10 cellular contexts compared by ENCODE assay signal in the genomic region with DNA sequence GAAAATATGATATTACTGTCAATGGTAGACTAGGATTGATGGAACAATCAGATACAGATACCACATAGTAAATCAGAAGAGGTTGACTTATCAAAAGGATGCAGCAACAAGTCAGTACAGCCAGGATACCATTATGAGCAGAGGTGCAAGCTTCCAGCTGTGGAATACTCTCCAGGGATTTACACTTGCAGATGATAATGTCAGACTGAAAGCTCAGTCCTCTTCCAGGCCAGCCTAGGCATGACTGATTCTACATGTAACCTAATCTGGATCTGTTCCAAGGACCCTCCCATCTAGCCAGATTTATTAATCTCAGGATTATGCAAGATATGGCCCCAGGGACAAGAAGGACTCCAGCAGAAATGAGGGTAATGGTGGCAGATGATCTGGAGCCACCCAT. TPM values are rescaled to one million over a fixed set of nuclear protein-coding genes. Genes with fewer than 3 reads are reported as not detected.
DNase-seq lines count a peak whose midpoint lies in the region; ATAC-seq and TF ChIP-seq lines count a peak whose summit lies in the region.
"Had no signal": no experiment of that assay in that cellular context is flagged by ENCODE, and none has a peak within 500 bp of the region (broad histone marks: within the 10 kb centered on the region; RNA-seq: fewer than 3 reads in every experiment).

No MANE protein-coding gene starts in this region.

- TF ChIP-seq POLR2A in transverse colon (IDR thresholded peaks at IDR 0.05), result no peak

- H3F3A ChIP-seq in OCI-LY1 (ENCODE audit: insufficient read depth, low read length), result no peaks in the 10 kb centered on the region

- no peaks in the 10 kb centered on the region for H4K20me1 ChIP-seq in OCI-LY1 (ENCODE audit: insufficient read depth, low read length)

- peaks cover 8% of the 10 kb centered on the region for H3K36me3 Mint-ChIP-seq in activated naive CD4-positive, alpha-beta T cell treated with anti-CD3 and anti-CD28 coated beads, Interleukin-2, amount 50 U/mL, for 24 hours
- peaks cover 1% of the 10 kb centered on the region for H3K36me3 Mint-ChIP-seq in chondrocyte (ENCODE audit: low read depth)

- H3K9ac ChIP-seq in OCI-LY1 (ENCODE audit: low read length), result no peak overlapping the region

- no peak for ATAC-seq in GM19035 (IDR thresholded peaks at IDR 0.05; ENCODE audit: unreplicated experiment)

- H3K4me2 ChIP-seq in OCI-LY1 (ENCODE audit: low read length), result no peak overlapping the region

- H3K27ac ChIP-seq in OCI-LY1 (ENCODE audit: low read depth, low read length, poor library complexity, severe bottlenecking), result peak overlapping the region; percentile 66
- peak overlapping the region; percentile 48 to 58 (median 48) for H3K27ac ChIP-seq in transverse colon
- no peak overlapping the region for H3K27ac ChIP-seq in substantia nigra (ENCODE audit: low read depth, low read length, poor library complexity, severe bottlenecking)

- H3K9me3 ChIP-seq in OCI-LY1 (ENCODE audit: low read length) (no peaks in the 10 kb centered on the region), transverse colon (no peaks in the 10 kb centered on the region)

- peaks cover 20% of the 10 kb centered on the region for H3K4me1 Mint-ChIP-seq in activated naive CD4-positive, alpha-beta T cell treated with anti-CD3 and anti-CD28 coated beads, Interleukin-2, amount 50 U/mL, for 24 hours
- H3K4me1 Mint-ChIP-seq in chondrocyte (ENCODE audit: low read depth), result peaks cover 81% of the 10 kb centered on the region
- H3K4me1 Mint-ChIP-seq: central memory CD8-positive, alpha-beta T cell had no signal

- H3K4me1 ChIP-seq in OCI-LY1 (ENCODE audit: insufficient read depth, low read length, severe bottlenecking), result peaks cover 41% of the 10 kb centered on the region
- peaks cover 26 to 47% (median 29%) of the 10 kb centered on the region in 4 donors for H3K4me1 ChIP-seq in transverse colon

- H3K36me3 ChIP-seq in OCI-LY1 (ENCODE audit: insufficient read depth, low read length) (no peaks in the 10 kb centered on the region), transverse colon (no peaks in the 10 kb centered on the region)

- H3K9me2 ChIP-seq in OCI-LY1 (ENCODE audit: low read depth, low read length), result no peaks in the 10 kb centered on the region

- no peaks in the 10 kb centered on the region for H3K9me3 Mint-ChIP-seq in activated naive CD4-positive, alpha-beta T cell treated with anti-CD3 and anti-CD28 coated beads, Interleukin-2, amount 50 U/mL, for 24 hours
- peaks cover 2% of the 10 kb centered on the region for H3K9me3 Mint-ChIP-seq in chondrocyte (ENCODE audit: low read depth)

- H3K79me2 ChIP-seq in OCI-LY1 (ENCODE audit: insufficient read depth, low read length), result no peaks in the 10 kb centered on the region

- no peak overlapping the region for H3K4me3 Mint-ChIP-seq in activated naive CD4-positive, alpha-beta T cell treated with anti-CD3 and anti-CD28 coated beads, Interleukin-2, amount 50 U/mL, for 24 hours
- H3K4me3 Mint-ChIP-seq in chondrocyte (ENCODE audit: unreplicated experiment), result no peak overlapping the region
- H3K4me3 Mint-ChIP-seq: central memory CD8-positive, alpha-beta T cell had no signal

- intact Hi-C loops in transverse colon (cut with DNase I; ENCODE audit: low total_unique reads), result no loop called here

- H3K4me3 ChIP-seq in OCI-LY1 (ENCODE audit: low read depth, low read length, poor library complexity, severe bottlenecking) (no peak overlapping the region), transverse colon (no peak overlapping the region)

- no peaks in the 10 kb centered on the region for H3K27me3 ChIP-seq in OCI-LY1 (ENCODE audit: insufficient read depth, low read length)
- no peaks in the 10 kb centered on the region for H3K27me3 ChIP-seq in transverse colon

- TF ChIP-seq CTCF in OCI-LY1 (IDR thresholded peaks at IDR 0.05; ENCODE audit: low read length) (no peak), chondrocyte (IDR thresholded peaks at IDR 0.05) (no peak), transverse colon (IDR thresholded peaks at IDR 0.05) (no peak)

- no peak for TF ChIP-seq EP300 in transverse colon (IDR thresholded peaks at IDR 0.05; ENCODE audit: low read depth)

- H2AFZ ChIP-seq in OCI-LY1 (ENCODE audit: low read length), result no peak overlapping the region

- no peak for DNase-seq in activated naive CD4-positive, alpha-beta T cell treated with Interleukin-2 at 50 U/mL for 16 hours
- no peak for DNase-seq in chondrocyte (ENCODE audit: low spot score)
- no peak for DNase-seq in transverse colon
- DNase-seq in NCI-H2227 (lab: John Stamatoyannopoulos, UW; ENCODE audit: unreplicated experiment), result no peak
- no peak for DNase-seq in substantia nigra (lab: John Stamatoyannopoulos, UW)

- no peaks in the 10 kb centered on the region for H3K27me3 Mint-ChIP-seq in activated naive CD4-positive, alpha-beta T cell treated with anti-CD3 and anti-CD28 coated beads, Interleukin-2, amount 50 U/mL, for 24 hours
- no peaks in the 10 kb centered on the region for H3K27me3 Mint-ChIP-seq in chondrocyte (ENCODE audit: low read depth)
- H3K27me3 Mint-ChIP-seq: central memory CD8-positive, alpha-beta T cell had no signal

- in situ Hi-C loops in transverse colon (cut with MboI; ENCODE audit: low pct_ligation_motif_present in 1 of 4, low pct_unique_long_range_greater_than_20kb in 1 of 4, low sequenced_read_pairs in 3 of 4), result no loop called here

- H3K27ac Mint-ChIP-seq in activated naive CD4-positive, alpha-beta T cell treated with anti-CD3 and anti-CD28 coated beads, Interleukin-2, amount 50 U/mL, for 24 hours, result peak overlapping the region; percentile 92
- H3K27ac Mint-ChIP-seq in chondrocyte (ENCODE audit: unreplicated experiment), result peak overlapping the region; percentile 94

RNA-seq across cellular contexts. Expression of a gene that starts 8.2 kb away (rescaled TPM):
- total RNA-seq in chondrocyte, result 61.9 to 122 TPM (median 119 TPM) in 3 replicates
- total RNA-seq in transverse colon, result 10 to 100 TPM; 12.3 to 38.2 (median 26.9) TPM
- total RNA-seq: SK-MEL-5 had no signal
